22 cellular contexts compared by ENCODE assay signal in the genomic region with DNA sequence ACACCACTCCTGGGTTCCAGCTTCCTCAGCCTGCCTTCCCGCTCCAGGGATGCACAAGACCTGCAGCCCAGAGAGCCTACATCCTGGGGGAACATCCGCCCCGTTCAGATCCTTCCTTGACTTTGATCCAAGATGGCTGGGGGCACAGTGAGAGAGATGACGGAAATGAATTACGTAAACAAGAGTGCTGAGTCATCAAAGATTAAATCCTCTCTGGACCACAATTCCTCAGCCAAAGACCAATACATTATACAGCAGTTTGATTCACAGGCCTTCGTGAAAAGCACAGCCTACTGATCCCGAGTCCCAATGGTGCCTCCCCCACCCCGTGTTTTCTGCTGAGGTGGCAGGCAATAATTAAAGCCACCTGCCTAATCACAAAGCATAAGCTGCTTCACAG. TPM values are rescaled to one million over a fixed set of nuclear protein-coding genes. Genes with fewer than 3 reads are reported as not detected.
DNase-seq lines count a peak whose midpoint lies in the region; ATAC-seq and TF ChIP-seq lines count a peak whose summit lies in the region.
"Had no signal": no experiment of that assay in that cellular context is flagged by ENCODE, and none has a peak within 500 bp of the region (broad histone marks: within the 10 kb centered on the region; RNA-seq: fewer than 3 reads in every experiment).

No MANE protein-coding gene starts in this region.

- no peak overlapping the region for H4K8ac ChIP-seq in IMR-90 (ENCODE audit: low read depth in 2 of 2, low read length in 2 of 2)

- no peaks in the 10 kb centered on the region for H3K9me3 Mint-ChIP-seq in activated naive CD8-positive, alpha-beta T cell treated with anti-CD3 and anti-CD28 coated beads for 36 hours
- no peaks in the 10 kb centered on the region for H3K9me3 Mint-ChIP-seq in activated CD4-positive, alpha-beta T cell treated with anti-CD3 and anti-CD28 coated beads, Interleukin-2, amount 10 ng/mL, durations not matched to agents 24 days and 14 days
- H3K9me3 Mint-ChIP-seq: activated T-cell treated with anti-CD3 and anti-CD28 coated beads, Interleukin-2, amount 50 U/mL, for 24 hours; CD8-positive, alpha-beta T cell had no signal

- no peak for TF ChIP-seq CTCF in IMR-90 (conservative IDR thresholded peaks at IDR 0.05; ENCODE audit: low read depth, low read length)
- no peak for TF ChIP-seq CTCF in fibroblast of pulmonary artery (IDR thresholded peaks at IDR 0.05; ENCODE audit: low read length, missing control alignments)
- TF ChIP-seq CTCF in heart left ventricle (IDR thresholded peaks at IDR 0.05), result no peak

- in situ Hi-C loops in IMR-90 (cut with MboI; ENCODE audit: low sequenced_read_pairs), result no loop called here

- H3K27ac ChIP-seq in IMR-90 (ENCODE audit: insufficient read depth, low read length) (no peak overlapping the region), heart left ventricle (no peak overlapping the region)
- H3K27ac ChIP-seq: cardiac muscle cell, left ventricle myocardium inferior, vagina had no signal

- no peak overlapping the region for H3K9ac ChIP-seq in IMR-90 (ENCODE audit: low read depth, low read length)
- H3K9ac ChIP-seq in adipocyte (ENCODE audit: low read length), result no peak overlapping the region

- H3K27ac Mint-ChIP-seq in activated naive CD8-positive, alpha-beta T cell treated with anti-CD3 and anti-CD28 coated beads for 36 hours, result no peak overlapping the region
- no peak overlapping the region for H3K27ac Mint-ChIP-seq in activated CD4-positive, alpha-beta T cell treated with anti-CD3 and anti-CD28 coated beads, Interleukin-2, amount 10 ng/mL, durations not matched to agents 24 days and 14 days
- H3K27ac Mint-ChIP-seq: activated T-cell treated with anti-CD3 and anti-CD28 coated beads, Interleukin-2, amount 50 U/mL, for 24 hours; CD8-positive, alpha-beta T cell had no signal

- H4K91ac ChIP-seq in IMR-90 (ENCODE audit: insufficient read depth, low read depth, low read length), result no peak overlapping the region

- H3K4me3 ChIP-seq in IMR-90 (ENCODE audit: insufficient read depth, low read depth, low read length), result no peak overlapping the region
- H3K4me3 ChIP-seq in adipocyte (ENCODE audit: low read length), result no peak overlapping the region
- H3K4me3 ChIP-seq in fibroblast of pulmonary artery (replicated peaks; ENCODE audit: low read depth, low read length), result no peak overlapping the region
- H3K4me3 ChIP-seq in heart left ventricle, result no peak overlapping the region
- H3K4me3 ChIP-seq: cardiac muscle cell, left ventricle myocardium inferior, vagina had no signal

- H3K36me3 ChIP-seq in IMR-90 (ENCODE audit: control insufficient read depth, insufficient read depth, low read length) (no peaks in the 10 kb centered on the region), adipocyte (ENCODE audit: control insufficient read depth, insufficient read depth, low read length, severe bottlenecking) (no peaks in the 10 kb centered on the region), heart left ventricle (no peaks in the 10 kb centered on the region)
- H3K36me3 ChIP-seq: cardiac muscle cell, left ventricle myocardium inferior, vagina had no signal

- H3K56ac ChIP-seq in IMR-90 (ENCODE audit: extremely low read depth, insufficient read depth, low read length), result no peak overlapping the region

- H3K4me1 Mint-ChIP-seq in activated naive CD8-positive, alpha-beta T cell treated with anti-CD3 and anti-CD28 coated beads for 36 hours, result no peaks in the 10 kb centered on the region
- no peaks in the 10 kb centered on the region for H3K4me1 Mint-ChIP-seq in activated CD4-positive, alpha-beta T cell treated with anti-CD3 and anti-CD28 coated beads, Interleukin-2, amount 10 ng/mL, durations not matched to agents 24 days and 14 days

- no peak overlapping the region for H2BK15ac ChIP-seq in IMR-90 (ENCODE audit: low read depth, low read length)

- H3K27me3 ChIP-seq in IMR-90 (ENCODE audit: control insufficient read depth, insufficient read depth, low read length), result no peaks in the 10 kb centered on the region
- H3K27me3 ChIP-seq in adipocyte (replicated peaks; ENCODE audit: control insufficient read depth, insufficient read depth, low read length), result no peaks in the 10 kb centered on the region
- no peaks in the 10 kb centered on the region for H3K27me3 ChIP-seq in heart left ventricle
- H3K27me3 ChIP-seq: cardiac muscle cell, vagina had no signal

- ATAC-seq in IMR-90 (ENCODE audit: low read depth), result no peak
- ATAC-seq in GM18519 (IDR thresholded peaks at IDR 0.05; ENCODE audit: low FRiP score, unreplicated experiment), result no peak
- ATAC-seq in heart left ventricle, result no peak
- ATAC-seq: CD8-positive, alpha-beta T cell; sciatic nerve had no signal

- DNase-seq in A172 (ENCODE audit: low spot score), result peak; percentile 42
- DNase-seq in IMR-90, result peak; percentile 12
- DNase-seq in adipocyte (ENCODE audit: low read depth), result peak; percentile 3
- DNase-seq in fibroblast of pulmonary artery (ENCODE audit: low read depth), result peak; percentile 56
- DNase-seq in heart left ventricle, result no peak
- DNase-seq in activated naive CD8-positive, alpha-beta T cell treated with anti-CD3 and anti-CD28 coated beads for 36 hours, result no peak
- DNase-seq in activated CD4-positive, alpha-beta T cell treated with anti-CD3 and anti-CD28 coated beads, Interleukin-2, amount 10 ng/mL, durations not matched to agents 24 days and 14 days, result no peak
- DNase-seq: activated CD4-positive, alpha-beta T cell treated with anti-CD3 and anti-CD28 coated beads, Interleukin-2, amount 50 U/mL, for 48 hours; activated naive CD4-positive, alpha-beta T cell treated with anti-CD3 and anti-CD28 coated beads, Interleukin-2, amount 50 U/mL, for 16 hours; activated T-cell treated with anti-CD3 and anti-CD28 coated beads, Interleukin-2, amount 50 U/mL, for 24 hours; CD8-positive, alpha-beta T cell; DMS79 treated with DMSO at 0.1 percent for 48 hours; left ventricle myocardium inferior; MM.1S; NCI-H2107; NCI-H748 treated with DMSO at 0.1 percent for 48 hours; nucleus accumbens; RPMI8226 had no signal

- no peak overlapping the region for H3K4me3 Mint-ChIP-seq in activated naive CD8-positive, alpha-beta T cell treated with anti-CD3 and anti-CD28 coated beads for 36 hours
- no peak overlapping the region for H3K4me3 Mint-ChIP-seq in activated CD4-positive, alpha-beta T cell treated with anti-CD3 and anti-CD28 coated beads, Interleukin-2, amount 10 ng/mL, durations not matched to agents 24 days and 14 days
- H3K4me3 Mint-ChIP-seq: activated T-cell treated with anti-CD3 and anti-CD28 coated beads, Interleukin-2, amount 50 U/mL, for 24 hours; CD8-positive, alpha-beta T cell had no signal

- 39% methylated on average over 4 of the region's 8 CpGs; no CpG with 5 or more reads in 1 of the 2 experiments for WGBS in IMR-90 (ENCODE audit: extremely low coverage in 2 of 2, insufficient read length in 1 of 2), 2 experiments
- 60 to 65% (median 62%) methylated on average over 8 of the region's 8 CpGs for WGBS in heart left ventricle, 4 donors

- H3K14ac ChIP-seq in IMR-90 (replicated peaks; ENCODE audit: low read depth, low read length), result no peak overlapping the region

- POLR2A ChIA-PET in IMR-90 (lab: Charles Lee; ENCODE audit: unreplicated experiment), result no interaction called here

- no peaks in the 10 kb centered on the region for H3K9me1 ChIP-seq in IMR-90 (ENCODE audit: insufficient read depth, low read length)

- peaks cover 9% of the 10 kb centered on the region for H3K27me3 Mint-ChIP-seq in activated naive CD8-positive, alpha-beta T cell treated with anti-CD3 and anti-CD28 coated beads for 36 hours
- H3K27me3 Mint-ChIP-seq in activated CD4-positive, alpha-beta T cell treated with anti-CD3 and anti-CD28 coated beads, Interleukin-2, amount 10 ng/mL, durations not matched to agents 24 days and 14 days, result peaks cover 2% of the 10 kb centered on the region

- H2BK5ac ChIP-seq in IMR-90 (ENCODE audit: low read depth, low read length, poor library complexity, severe bottlenecking), result no peak overlapping the region

- H4K20me1 ChIP-seq in IMR-90 (ENCODE audit: insufficient read depth, low read length), result no peaks in the 10 kb centered on the region

- no peak overlapping the region for H2AK5ac ChIP-seq in IMR-90 (ENCODE audit: low read depth, low read length)

- CTCF ChIA-PET in IMR-90 (lab: Yijun Ruan, JAX), result no interaction called here

- H2AFZ ChIP-seq in IMR-90 (replicated peaks; ENCODE audit: low read length, poor library complexity), result no peak overlapping the region

- H3K4ac ChIP-seq in IMR-90 (ENCODE audit: low read depth, low read length), result no peak overlapping the region

- H3K79me1 ChIP-seq in IMR-90 (ENCODE audit: low read depth in 1 of 2, low read length in 2 of 2), result no peaks in the 10 kb centered on the region

- H3K18ac ChIP-seq in IMR-90 (ENCODE audit: low read depth, low read length), result no peak overlapping the region

- no peak overlapping the region for H2BK20ac ChIP-seq in IMR-90 (ENCODE audit: low read depth, low read length)

- no peak overlapping the region for H4K5ac ChIP-seq in IMR-90 (ENCODE audit: low read depth, low read length)

- TF ChIP-seq POLR2A in IMR-90 (IDR thresholded peaks at IDR 0.05; ENCODE audit: low read depth, low read length) (no peak), heart left ventricle (IDR thresholded peaks at IDR 0.05) (no peak)

- dilution Hi-C loops in IMR-90 (cut with HindIII; ENCODE audit: low sequenced_read_pairs, unreplicated experiment), result no loop called here

- intact Hi-C loops in IMR-90 (cut with micrococcal nuclease), result no loop called here
- intact Hi-C loops in heart left ventricle (cut with DNase I), result loop anchor here in 1 of 10 donors (5.0 kb wide), 1 partner anchor 390 kb away; no protein-coding TSS in a partner anchor
- intact Hi-C loops in activated CD4-positive, alpha-beta T cell treated with anti-CD3 and anti-CD28 coated beads, Interleukin-2, amount 10 ng/mL, durations not matched to agents 24 days and 14 days (cut with micrococcal nuclease), result no loop called here

- no peaks in the 10 kb centered on the region for H3K4me1 ChIP-seq in IMR-90 (ENCODE audit: control insufficient read depth, insufficient read depth, low read length)
- H3K4me1 ChIP-seq in adipocyte (ENCODE audit: control insufficient read depth, insufficient read depth, low read length), result no peaks in the 10 kb centered on the region
- H3K4me1 ChIP-seq in heart left ventricle, result no peaks in the 10 kb centered on the region
- H3K4me1 ChIP-seq: left ventricle myocardium inferior, vagina had no signal

- H2AK9ac ChIP-seq in IMR-90 (replicated peaks; ENCODE audit: low read depth, low read length, poor library complexity), result no peak overlapping the region

- BruUV-seq in IMR-90 (replicated peaks; lab: Mats Ljungman, UMichigan), result no TSS peak

- H3K23ac ChIP-seq in IMR-90 (ENCODE audit: low read depth, low read length), result no peak overlapping the region

- H3K9me3 ChIP-seq in IMR-90 (ENCODE audit: control insufficient read depth, insufficient read depth, low read length) (no peaks in the 10 kb centered on the region), adipocyte (ENCODE audit: control insufficient read depth, low read length) (no peaks in the 10 kb centered on the region), heart left ventricle (peaks cover 0 to 2% (median 0%) of the 10 kb centered on the region in 12 donors)
- H3K9me3 ChIP-seq: left ventricle myocardium inferior, vagina had no signal

- no peak for TF ChIP-seq RAD21 in IMR-90 (IDR thresholded peaks at IDR 0.05; ENCODE audit: low read length)

- H2BK120ac ChIP-seq in IMR-90 (ENCODE audit: low read depth, low read length), result no peak overlapping the region

- H3K36me3 Mint-ChIP-seq in activated naive CD8-positive, alpha-beta T cell treated with anti-CD3 and anti-CD28 coated beads for 36 hours, result no peaks in the 10 kb centered on the region
- no peaks in the 10 kb centered on the region for H3K36me3 Mint-ChIP-seq in activated CD4-positive, alpha-beta T cell treated with anti-CD3 and anti-CD28 coated beads, Interleukin-2, amount 10 ng/mL, durations not matched to agents 24 days and 14 days (ENCODE audit: low read depth)
- H3K36me3 Mint-ChIP-seq: CD8-positive, alpha-beta T cell had no signal

- no peak overlapping the region for H3K4me2 ChIP-seq in IMR-90 (ENCODE audit: low read depth, low read length)

RNA-seq across cellular contexts. Expression of a gene that starts 43.1 kb away (rescaled TPM):
- 25.8 and 29.5 TPM in 2 replicates for total RNA-seq in A172 (2014; rRNA removed; shearing (Covaris generic))
- total RNA-seq in IMR-90 (2012; rRNA removed), result 0.54 and 0.56 TPM in 2 replicates
- 0.23 and 0.24 TPM in 2 replicates for polyA plus RNA-seq in IMR-90 (2012; rRNA removed)
- 0.05 and 0.14 TPM in 2 replicates for polyA plus RNA-seq in IMR-90 (2012; cell fraction: cytosol; rRNA removed)
- 0.07 and 0.16 TPM in 2 replicates for polyA plus RNA-seq in IMR-90 (2012; cell fraction: nucleus; rRNA removed; ENCODE audit: low replicate concordance)
- 1 to 10 TPM in 7 of 9 donors, under 1 TPM in 2; 0.51 to 5.9 (median 1.6) TPM for total RNA-seq in heart left ventricle
- polyA plus RNA-seq in heart left ventricle, result under 1 TPM; 0.75 to 0.84 TPM
- total RNA-seq in activated naive CD8-positive, alpha-beta T cell treated with anti-CD3 and anti-CD28 coated beads for 36 hours, result under 1 TPM in 1 of 2 experiments, not detected in 1; 0.78 TPM
- 0.07 and 0.14 TPM in 2 replicates for total RNA-seq in activated CD4-positive, alpha-beta T cell treated with anti-CD3 and anti-CD28 coated beads, Interleukin-2, amount 10 ng/mL, durations not matched to agents 24 days and 14 days
- total RNA-seq: CD8-positive, alpha-beta T cell had no signal

Comparison
In these comparisons a context has a peak if more than half of its experiments do, and no peak if none do; other contexts are left out.
1. DNase-seq: peak in A172 (single experiment), IMR-90 (single experiment), adipocyte (single experiment) and fibroblast of pulmonary artery (single experiment); none in heart left ventricle (0 of 5), activated naive CD8-positive, alpha-beta T cell treated with anti-CD3 and anti-CD28 coated beads for 36 hours (single experiment) and activated CD4-positive, alpha-beta T cell treated with anti-CD3 and anti-CD28 coated beads, Interleukin-2, amount 10 ng/mL, durations not matched to agents 24 days and 14 days (single experiment).